In the genomic region with DNA sequence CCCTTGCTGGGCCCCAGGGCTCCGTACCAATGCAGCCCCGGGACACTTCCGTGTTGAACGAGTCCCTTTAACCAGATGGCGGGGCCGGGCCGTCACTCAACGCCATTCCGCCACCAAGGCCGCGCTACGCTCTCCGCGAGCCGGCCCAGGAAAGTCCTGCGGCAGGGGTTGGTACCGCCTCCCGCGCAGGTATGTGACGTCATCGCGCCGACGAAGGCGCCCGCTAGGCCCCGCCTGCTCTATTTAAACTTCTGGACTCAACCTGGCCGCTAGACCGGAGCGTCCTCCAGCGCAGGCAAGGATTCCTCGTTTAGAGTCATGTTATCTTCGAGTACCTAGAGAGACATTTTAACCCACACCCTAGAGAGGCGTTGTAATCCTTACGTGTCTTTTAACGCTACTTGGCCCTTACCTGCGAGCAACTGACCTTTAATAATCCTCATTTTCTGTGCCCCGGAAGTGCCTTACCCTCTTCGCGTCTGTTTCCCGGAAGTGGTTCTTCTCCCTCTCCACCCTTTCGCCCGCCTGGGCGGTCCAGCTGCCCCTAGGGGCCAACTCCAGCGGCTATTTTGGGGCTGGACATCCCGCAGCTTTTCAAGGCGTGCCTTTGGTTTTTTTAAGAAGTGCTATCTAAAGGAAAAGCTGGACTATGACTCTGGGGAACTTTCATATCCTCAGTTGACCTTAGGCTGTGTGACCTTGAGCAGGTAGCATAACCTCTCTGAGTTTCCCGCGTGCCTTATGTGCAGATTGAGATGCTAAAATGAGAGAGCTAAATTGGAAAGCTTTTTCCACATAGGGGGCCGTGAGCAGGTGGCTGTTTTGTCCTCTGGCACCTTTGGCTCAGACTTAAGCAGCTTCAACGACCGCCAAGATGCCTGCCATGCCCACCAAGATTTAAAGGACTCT, we compare ENCODE assay signal across 8 cellular contexts. TPM values are rescaled to one million over a fixed set of nuclear protein-coding genes. Genes with fewer than 3 reads are reported as not detected.
A peak's percentile ranks its signal among the peaks of the same experiment; 100 is the strongest.
DNase-seq lines count a peak whose midpoint lies in the region; ATAC-seq and TF ChIP-seq lines count a peak whose summit lies in the region.

A gene with protein sequence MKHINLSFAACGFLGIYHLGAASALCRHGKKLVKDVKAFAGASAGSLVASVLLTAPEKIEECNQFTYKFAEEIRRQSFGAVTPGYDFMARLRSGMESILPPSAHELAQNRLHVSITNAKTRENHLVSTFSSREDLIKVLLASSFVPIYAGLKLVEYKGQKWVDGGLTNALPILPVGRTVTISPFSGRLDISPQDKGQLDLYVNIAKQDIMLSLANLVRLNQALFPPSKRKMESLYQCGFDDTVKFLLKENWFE (minus strand): TSS at position 155 of the 909 bp plus-strand sequence. CDS start 1,294 bp downstream, outside the sequence.

- H3K4me3 ChIP-seq in GM08714 (ENCODE audit: low read length) = peak within 1 kb of the TSS; percentile 79; the same call in 1 of the 2 replicates
- H3K4me3 ChIP-seq in HFF-Myc (replicated peaks; ENCODE audit: low read depth, low read length) = peak within 1 kb of the TSS; percentile 45

- TF ChIP-seq CTCF in HFF-Myc (IDR thresholded peaks at IDR 0.05; ENCODE audit: low read depth, low read length, missing control alignments) (peak; percentile 24), chondrocyte (IDR thresholded peaks at IDR 0.05) (no peak)

- H3K27ac Mint-ChIP-seq in activated CD4-positive, alpha-beta T cell treated with anti-CD3 and anti-CD28 coated beads for 36 hours = peak within 1 kb of the TSS; percentile 95
- H3K27ac Mint-ChIP-seq in chondrocyte (ENCODE audit: unreplicated experiment) = peak within 1 kb of the TSS; percentile 96

- H3K4me3 Mint-ChIP-seq in activated CD4-positive, alpha-beta T cell treated with anti-CD3 and anti-CD28 coated beads for 36 hours = peak within 1 kb of the TSS; percentile 80
- H3K4me3 Mint-ChIP-seq in chondrocyte (ENCODE audit: unreplicated experiment) = peak within 1 kb of the TSS; percentile 85

- intact Hi-C loops in activated CD4-positive, alpha-beta T cell treated with anti-CD3 and anti-CD28 coated beads for 36 hours (cut with DNase I, micrococcal nuclease) = loop anchor here (1.0 to 10.0 kb wide), 3 partner anchors 779 to 843 kb away; partner anchors contain the start of genes PUDP (in 2 of the 2) and STS (in 1 of the 2)

- DNase-seq in HFF-Myc (ENCODE audit: extremely low read depth, low read depth) (peak; percentile 2), NCI-H146 (lab: John Stamatoyannopoulos, UW) (peak; percentile 79), chondrocyte (ENCODE audit: low spot score) (no peak), kidney tubule cell (ENCODE audit: low spot score) (peak; percentile 94), NCI-H1105 treated with DMSO at 0.1 percent for 48 hours (lab: John Stamatoyannopoulos, UW) (no peak)
- peak; percentile 90 for DNase-seq in activated CD4-positive, alpha-beta T cell treated with anti-CD3 and anti-CD28 coated beads for 36 hours
- DNase-seq in stimulated activated CD4-positive, alpha-beta T cell treated with anti-CD3 and anti-CD28 coated beads, Interleukin-1b, Interleukin-23, amount 100 ng/mL, for 1 hour (ENCODE audit: low read depth in 2 of 2) = peak; percentile 25 to 54

- CTCF ChIA-PET in activated CD4-positive, alpha-beta T cell treated with anti-CD3 and anti-CD28 coated beads for 36 hours (lab: Charles Lee) = interaction anchor here (0.6 kb wide), 1 partner anchor 329 kb away, joined by 3 read pairs; no protein-coding TSS in a partner anchor

- no peaks in the 10 kb centered on the region for H3K9me3 Mint-ChIP-seq in activated CD4-positive, alpha-beta T cell treated with anti-CD3 and anti-CD28 coated beads for 36 hours (ENCODE audit: low read depth)
- no peaks in the 10 kb centered on the region for H3K9me3 Mint-ChIP-seq in chondrocyte (ENCODE audit: low read depth)

- POLR2A ChIA-PET in activated CD4-positive, alpha-beta T cell treated with anti-CD3 and anti-CD28 coated beads for 36 hours (lab: Charles Lee) = no interaction called here

- peak; percentile 97 for ATAC-seq in activated CD4-positive, alpha-beta T cell treated with anti-CD3 and anti-CD28 coated beads for 36 hours

- peaks cover 13% of the 10 kb centered on the region for H3K4me1 Mint-ChIP-seq in activated CD4-positive, alpha-beta T cell treated with anti-CD3 and anti-CD28 coated beads for 36 hours
- peaks cover 9% of the 10 kb centered on the region for H3K4me1 Mint-ChIP-seq in chondrocyte (ENCODE audit: low read depth)

- H3K27me3 Mint-ChIP-seq in activated CD4-positive, alpha-beta T cell treated with anti-CD3 and anti-CD28 coated beads for 36 hours = no peaks in the 10 kb centered on the region
- peaks cover 4% of the 10 kb centered on the region for H3K27me3 Mint-ChIP-seq in chondrocyte (ENCODE audit: low read depth)

- H3K36me3 Mint-ChIP-seq in activated CD4-positive, alpha-beta T cell treated with anti-CD3 and anti-CD28 coated beads for 36 hours (ENCODE audit: low read depth) = no peaks in the 10 kb centered on the region
- H3K36me3 Mint-ChIP-seq in chondrocyte (ENCODE audit: low read depth) = no peaks in the 10 kb centered on the region

RNA-seq across cellular contexts. Expression of the gene that starts here (rescaled TPM):
- 10 to 100 TPM; 12.8 to 14.4 TPM for total RNA-seq in activated CD4-positive, alpha-beta T cell treated with anti-CD3 and anti-CD28 coated beads for 36 hours
- total RNA-seq in chondrocyte = 11.3 to 14.3 TPM (median 11.4 TPM) in 3 replicates

Comparison
In these comparisons a context has a peak if more than half of its experiments do, and no peak if none do; other contexts are left out.
1. DNase-seq: peak in HFF-Myc (single experiment), NCI-H146 (single experiment), activated CD4-positive, alpha-beta T cell treated with anti-CD3 and anti-CD28 coated beads for 36 hours (single experiment), kidney tubule cell (single experiment) and stimulated activated CD4-positive, alpha-beta T cell treated with anti-CD3 and anti-CD28 coated beads, Interleukin-1b, Interleukin-23, amount 100 ng/mL, for 1 hour (2 of 2); none in chondrocyte (single experiment) and NCI-H1105 treated with DMSO at 0.1 percent for 48 hours (single experiment).